ENCODE assay signal across 21 cellular contexts in the genomic region with DNA sequence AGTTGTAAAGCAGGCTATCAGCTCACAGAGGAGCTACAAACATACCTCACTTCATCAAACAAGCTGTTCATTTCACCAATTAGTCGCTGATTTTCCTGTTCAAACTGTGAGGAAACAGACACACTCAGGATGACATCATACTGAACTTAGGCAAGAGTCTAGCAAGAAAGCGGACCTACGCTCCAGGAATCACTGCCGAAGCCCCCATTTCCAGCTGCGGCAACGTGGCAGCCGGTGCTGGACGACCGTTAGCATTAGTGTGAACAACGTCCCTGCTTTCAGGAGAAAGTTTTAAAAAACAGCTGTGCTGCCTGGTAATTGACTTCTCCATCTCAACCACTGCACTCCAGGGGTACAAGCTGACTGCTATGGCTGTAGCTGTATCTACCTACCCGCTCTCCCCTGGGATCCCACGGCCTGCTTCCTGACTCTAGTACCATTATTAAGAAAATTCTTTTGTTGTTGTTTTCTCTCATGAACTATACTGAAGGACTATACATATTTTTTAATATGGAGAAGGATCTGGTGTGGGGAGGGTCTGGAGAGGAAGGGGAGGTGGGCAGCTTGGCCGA. TPM values are rescaled to one million over a fixed set of nuclear protein-coding genes. Genes with fewer than 3 reads are reported as not detected.
DNase-seq lines count a peak whose midpoint lies in the region; ATAC-seq, FAIRE-seq and TF ChIP-seq lines count a peak whose summit lies in the region.
"Had no signal": no experiment of that assay in that cellular context is flagged by ENCODE, and none has a peak within 500 bp of the region (broad histone marks: within the 10 kb centered on the region; RNA-seq: fewer than 3 reads in every experiment).

No MANE protein-coding gene starts in this region.

- no peak overlapping the region for H4K5ac ChIP-seq in H9 (ENCODE audit: insufficient read length, low read depth, low read length)
- H4K5ac ChIP-seq in H1 (ENCODE audit: insufficient read length, low read depth, low read length): no peak overlapping the region

- H3K56ac ChIP-seq in H9 (ENCODE audit: insufficient read length, low read depth, low read length) (no peak overlapping the region), H1 (replicated peaks; ENCODE audit: insufficient read length, low read depth, low read length) (no peak overlapping the region)

- ATAC-seq in T-helper 17 cell: no peak
- ATAC-seq: SK-N-SH treated with all-trans-retinoic acid at 6 μM for 48 hours had no signal

- TF ChIP-seq CTCF in H9 (conservative IDR thresholded peaks at IDR 0.05): no peak
- TF ChIP-seq CTCF in H1 (IDR thresholded peaks at IDR 0.05; ENCODE audit: control extremely low read depth in 1 of 3, insufficient read depth in 1 of 3, low read depth in 1 of 3, low read length in 3 of 3): no peak

- H2AFZ ChIP-seq in H9 (ENCODE audit: low read length) (no peak overlapping the region), H1 (ENCODE audit: low read length) (no peak overlapping the region), trophoblast cell (ENCODE audit: insufficient read depth, low read length, poor library complexity) (no peak overlapping the region)

- H4K91ac ChIP-seq in H9 (ENCODE audit: insufficient read length, low read depth, low read length) (no peak overlapping the region), H1 (replicated peaks; ENCODE audit: insufficient read length, low read length) (peak overlapping the region; percentile 44), trophoblast cell (ENCODE audit: low read depth, low read length) (no peak overlapping the region)

- no peak overlapping the region for H3K9ac ChIP-seq in H9 (ENCODE audit: extremely low read depth, insufficient read length, low read length)
- H3K9ac ChIP-seq in H1 (replicated peaks in 1 of 4; ENCODE audit: extremely low read depth in 1 of 4, low read depth in 3 of 4, low read length in 3 of 4): no peak overlapping the region; a peak in 1 of 7 replicates
- no peak overlapping the region for H3K9ac ChIP-seq in trophoblast cell (ENCODE audit: low read length)

- H3K9me3 ChIP-seq in H9 (ENCODE audit: control insufficient read depth, low read depth, low read length): no peaks in the 10 kb centered on the region
- no peaks in the 10 kb centered on the region for H3K9me3 ChIP-seq in T-helper 17 cell (ENCODE audit: control insufficient read depth, low read length, poor library complexity, severe bottlenecking)
- no peaks in the 10 kb centered on the region for H3K9me3 ChIP-seq in H1 (ENCODE audit: insufficient read depth in 2 of 2, low read depth in 1 of 2, low read length in 1 of 2)
- no peaks in the 10 kb centered on the region for H3K9me3 ChIP-seq in trophoblast cell (ENCODE audit: insufficient read depth, low read depth, low read length)
- H3K9me3 ChIP-seq: HAP-1 had no signal

- H3K14ac ChIP-seq in H9 (ENCODE audit: insufficient read depth, low read length) (peak overlapping the region; percentile 28; the same call in 1 of the 2 replicates), H1 (ENCODE audit: insufficient read length) (no peak overlapping the region), trophoblast cell (ENCODE audit: low read length) (no peak overlapping the region)

- H3K4ac ChIP-seq in H9 (ENCODE audit: low read depth, low read length): no peak overlapping the region
- no peak overlapping the region for H3K4ac ChIP-seq in H1 (replicated peaks; ENCODE audit: insufficient read length, low read depth, low read length)
- H3K4ac ChIP-seq in trophoblast cell (ENCODE audit: low read depth, low read length): no peak overlapping the region

- H2BK120ac ChIP-seq in H9 (ENCODE audit: low read depth, low read length, poor library complexity, severe bottlenecking) (no peak overlapping the region), H1 (replicated peaks; ENCODE audit: low read depth, low read length) (no peak overlapping the region), trophoblast cell (ENCODE audit: insufficient read depth, low read length, poor library complexity) (no peak overlapping the region)

- no peaks in the 10 kb centered on the region for H3K9me3 Mint-ChIP-seq in H9
- no peaks in the 10 kb centered on the region for H3K9me3 Mint-ChIP-seq in activated CD4-positive, alpha-beta T cell treated with anti-CD3 and anti-CD28 coated beads, Interleukin-2, amount 10 ng/mL, durations not matched to agents 24 days and 14 days
- H3K9me3 Mint-ChIP-seq: CD14-positive monocyte had no signal

- CTCF ChIA-PET in H1 (lab: Charles Lee; ENCODE audit: partially characterized antibody): interaction anchor here (0.8 to 3.8 kb wide), 11 partner anchors 7 to 165 kb away, joined by 3 to 28 read pairs (median 3); partner anchors contain the start of gene NSG1

- H3K4me1 Mint-ChIP-seq in H9: peaks cover 52 to 54% of the 10 kb centered on the region in 2 experiments
- H3K4me1 Mint-ChIP-seq in T-helper 17 cell: peaks cover 4% of the 10 kb centered on the region
- H3K4me1 Mint-ChIP-seq in activated CD4-positive, alpha-beta T cell treated with anti-CD3 and anti-CD28 coated beads, Interleukin-2, amount 10 ng/mL, durations not matched to agents 24 days and 14 days: no peaks in the 10 kb centered on the region
- H3K4me1 Mint-ChIP-seq: CD14-positive monocyte had no signal

- H3K4me1 ChIP-seq in H9 (ENCODE audit: insufficient read depth, low read length): peaks cover 35% of the 10 kb centered on the region
- peaks cover 21 to 50% (median 36%) of the 10 kb centered on the region in 4 experiments for H3K4me1 ChIP-seq in H1 (replicated peaks in 1 of 4; ENCODE audit: control insufficient read depth in 3 of 4, insufficient read depth in 4 of 4, low read length in 3 of 4)
- peaks cover 2 to 5% of the 10 kb centered on the region in 2 experiments for H3K4me1 ChIP-seq in trophoblast cell (ENCODE audit: control insufficient read depth in 1 of 2, insufficient read depth in 2 of 2, low read length in 2 of 2)

- H2BK12ac ChIP-seq in H9 (ENCODE audit: insufficient read length, low read depth, low read length) (no peak overlapping the region), H1 (ENCODE audit: low read depth, low read length) (peak overlapping the region; percentile 85; the same call in 1 of the 2 replicates), trophoblast cell (ENCODE audit: low read length) (no peak overlapping the region)

- TF ChIP-seq POLR2A in H1 (IDR thresholded peaks at IDR 0.05; ENCODE audit: control extremely low read depth in 1 of 2, low read depth in 2 of 2, low read length in 2 of 2): no peak

- WGBS in H9 (ENCODE audit: extremely low coverage, insufficient read length, low lambda C conversion rate): no CpG with 5 or more reads among the region's 13 CpGs
- 85% methylated on average over 13 of the region's 13 CpGs; no CpG with 5 or more reads in 1 of the 2 experiments for WGBS in H1 (ENCODE audit: extremely low coverage in 1 of 2, insufficient coverage in 1 of 2, insufficient read length in 1 of 2, insufficient replicate concordance in 2 of 2, low coverage in 1 of 2, low lambda C conversion rate in 2 of 2, missing lambda C conversion rate in 1 of 2), 2 experiments
- no CpG with 5 or more reads among the region's 13 CpGs for WGBS in trophoblast cell (ENCODE audit: extremely low coverage, insufficient coverage, insufficient read length)

- no peak overlapping the region for H2AK5ac ChIP-seq in H9 (ENCODE audit: insufficient read length, low read length)
- 0 out of 2 replicates have a peak overlapping the region, but pooled peaks have one; percentile 26 for H2AK5ac ChIP-seq in H1 (ENCODE audit: low read depth, low read length)
- H2AK5ac ChIP-seq in trophoblast cell (ENCODE audit: low read length): no peak overlapping the region

- H4K8ac ChIP-seq in H9 (replicated peaks; ENCODE audit: insufficient read length, low read depth, low read length) (no peak overlapping the region), H1 (ENCODE audit: extremely low read depth, insufficient read depth, low read length) (no peak overlapping the region), trophoblast cell (ENCODE audit: low read depth, low read length) (peak overlapping the region; percentile 42)

- H2BK20ac ChIP-seq in H9 (ENCODE audit: low read depth, low read length, poor library complexity, severe bottlenecking): no peak overlapping the region
- no peak overlapping the region for H2BK20ac ChIP-seq in H1 (ENCODE audit: low read length)

- H3K27me3 Mint-ChIP-seq in H9 (ENCODE audit: low read depth): peaks cover 8% of the 10 kb centered on the region; the same call in 1 of the 2 replicates
- H3K27me3 Mint-ChIP-seq in T-helper 17 cell: no peaks in the 10 kb centered on the region
- H3K27me3 Mint-ChIP-seq in activated CD4-positive, alpha-beta T cell treated with anti-CD3 and anti-CD28 coated beads, Interleukin-2, amount 10 ng/mL, durations not matched to agents 24 days and 14 days: no peaks in the 10 kb centered on the region

- H3K18ac ChIP-seq in H9 (ENCODE audit: insufficient read length, low read depth, low read length): no peak overlapping the region
- no peak overlapping the region for H3K18ac ChIP-seq in H1 (ENCODE audit: extremely low read depth, low read length)
- no peak overlapping the region for H3K18ac ChIP-seq in trophoblast cell (ENCODE audit: low read length)

- no peaks in the 10 kb centered on the region for H3K27me3 ChIP-seq in H9 (ENCODE audit: insufficient read depth, low read length)
- no peaks in the 10 kb centered on the region; a peak in 1 of 7 replicates for H3K27me3 ChIP-seq in H1 (replicated peaks in 1 of 4; ENCODE audit: control insufficient read depth in 3 of 4, extremely low read depth in 1 of 4, insufficient read depth in 3 of 4, low read length in 3 of 4)
- H3K27me3 ChIP-seq in trophoblast cell (ENCODE audit: insufficient read depth, low read length): no peaks in the 10 kb centered on the region

- H3K4me3 ChIP-seq in H1 (ENCODE audit: extremely low read depth in 1 of 4, insufficient read depth in 2 of 4, low read depth in 3 of 4, low read length in 4 of 4): no peak overlapping the region
- no peak overlapping the region for H3K4me3 ChIP-seq in trophoblast cell (ENCODE audit: low read depth, low read length)
- H3K4me3 ChIP-seq: HAP-1 had no signal

- POLR2A ChIA-PET in H1 (lab: Charles Lee; ENCODE audit: partially characterized antibody): interaction anchor here (1.0 to 4.2 kb wide), 2 partner anchors 9 to 337 kb away, joined by 3 to 17 read pairs; no protein-coding TSS in a partner anchor

- H3K36me3 ChIP-seq in H1 (ENCODE audit: control insufficient read depth in 2 of 4, insufficient read depth in 4 of 4, low read length in 3 of 4) (peaks cover 0 to 6% (median 3%) of the 10 kb centered on the region in 4 experiments; a peak in 4 of 8 replicates), trophoblast cell (ENCODE audit: control insufficient read depth in 1 of 2, insufficient read depth in 2 of 2, low read length in 2 of 2) (peaks cover 38 to 51% of the 10 kb centered on the region in 2 experiments)

- no peaks in the 10 kb centered on the region for H3K79me2 ChIP-seq in H9 (ENCODE audit: insufficient read depth, low read length)
- no peaks in the 10 kb centered on the region for H3K79me2 ChIP-seq in H1 (ENCODE audit: control insufficient read depth in 1 of 2, insufficient read depth in 2 of 2, low read length in 2 of 2)
- no peaks in the 10 kb centered on the region for H3K79me2 ChIP-seq in trophoblast cell (ENCODE audit: control insufficient read depth, insufficient read depth, low read length, poor library complexity)

- H2BK5ac ChIP-seq in H9 (ENCODE audit: insufficient read length, low read length): no peak overlapping the region
- peak overlapping the region; percentile 68; the same call in 1 of the 2 replicates for H2BK5ac ChIP-seq in H1 (ENCODE audit: low read depth, low read length)
- H2BK5ac ChIP-seq in trophoblast cell (ENCODE audit: low read depth, low read length, poor library complexity): no peak overlapping the region

- TF ChIP-seq RAD21 in H1 (IDR thresholded peaks at IDR 0.05 in 1 of 2, conservative IDR thresholded peaks at IDR 0.05 in 1 of 2; ENCODE audit: low read depth in 2 of 2, low read length in 2 of 2): no peak

- intact Hi-C loops in activated CD4-positive, alpha-beta T cell treated with anti-CD3 and anti-CD28 coated beads, Interleukin-2, amount 10 ng/mL, durations not matched to agents 24 days and 14 days (cut with micrococcal nuclease): no loop called here

- H3T11ph ChIP-seq in H9 (ENCODE audit: low read length): no peak overlapping the region

- H3K27ac Mint-ChIP-seq in H9: peak overlapping the region in 1 of 3 experiments; percentile 20; a peak in 1 of 7 replicates
- peak overlapping the region; percentile 56 for H3K27ac Mint-ChIP-seq in T-helper 17 cell
- H3K27ac Mint-ChIP-seq in activated CD4-positive, alpha-beta T cell treated with anti-CD3 and anti-CD28 coated beads, Interleukin-2, amount 10 ng/mL, durations not matched to agents 24 days and 14 days: no peak overlapping the region

- no peak overlapping the region; a peak in 1 of 5 replicates for H3K4me3 Mint-ChIP-seq in H9
- no peak overlapping the region for H3K4me3 Mint-ChIP-seq in T-helper 17 cell
- H3K4me3 Mint-ChIP-seq in activated CD4-positive, alpha-beta T cell treated with anti-CD3 and anti-CD28 coated beads, Interleukin-2, amount 10 ng/mL, durations not matched to agents 24 days and 14 days: no peak overlapping the region
- H3K4me3 Mint-ChIP-seq: CD14-positive monocyte had no signal

- DNase-seq in H9 (no peak), T-helper 17 cell (no peak), H1 (ENCODE audit: low read depth in 1 of 2, low spot score in 2 of 2) (no peak), trophoblast cell (no peak), C1 segment of cervical spinal cord (lab: John Stamatoyannopoulos, UW) (no peak), T-helper 1 cell (no peak), NCI-H1105 (lab: John Stamatoyannopoulos, UW) (no peak)
- DNase-seq in activated CD4-positive, alpha-beta T cell treated with anti-CD3 and anti-CD28 coated beads, Interleukin-2, amount 10 ng/mL, durations not matched to agents 24 days and 14 days: no peak
- DNase-seq: ACHN, AML-193, DMS79 treated with DMSO at 0.1 percent for 48 hours, NCI-H1105 treated with DMSO at 0.1 percent for 48 hours, NCI-H1694, NCI-H510A treated with DMSO at 0.1 percent for 48 hours, NCI-H774, OCI-M1, SHP77 treated with DMSO at 0.1 percent for 48 hours had no signal

- TF ChIP-seq EP300 in H1 (IDR thresholded peaks at IDR 0.05; ENCODE audit: borderline replicate concordance in 1 of 2, low read depth in 2 of 2, low read length in 2 of 2): no peak

- H2BK15ac ChIP-seq in H9 (ENCODE audit: low read depth, low read length) (no peak overlapping the region), H1 (ENCODE audit: low read length) (peak overlapping the region; percentile 83)

- H4K12ac ChIP-seq in trophoblast cell (ENCODE audit: low read depth, low read length): no peak overlapping the region

- H4K20me1 ChIP-seq in H9 (ENCODE audit: control insufficient read depth, insufficient read depth, insufficient read length): no peaks in the 10 kb centered on the region
- no peaks in the 10 kb centered on the region for H4K20me1 ChIP-seq in H1 (replicated peaks in 1 of 2; ENCODE audit: control insufficient read depth in 1 of 2, insufficient read depth in 2 of 2, low read length in 2 of 2)

- no peaks in the 10 kb centered on the region for H3K79me1 ChIP-seq in H9 (ENCODE audit: insufficient read depth, low read depth, low read length, poor library complexity, severe bottlenecking)
- H3K79me1 ChIP-seq in H1 (ENCODE audit: low read depth, low read length): no peaks in the 10 kb centered on the region
- no peaks in the 10 kb centered on the region for H3K79me1 ChIP-seq in trophoblast cell (ENCODE audit: low read length)

- no peak overlapping the region for H3K4me2 ChIP-seq in H9 (ENCODE audit: insufficient read depth, insufficient read length, low read length)
- no peak overlapping the region for H3K4me2 ChIP-seq in H1 (ENCODE audit: insufficient read depth in 1 of 2, low read depth in 2 of 2, low read length in 2 of 2)
- H3K4me2 ChIP-seq in trophoblast cell (ENCODE audit: low read length): no peak overlapping the region

- FAIRE-seq in H1 (lab: Jason Lieb, UNC): no peak

- H3K27ac ChIP-seq in H9 (ENCODE audit: insufficient read length, low read depth, low read length) (no peak overlapping the region), H1 (ENCODE audit: low read depth, low read length) (no peak overlapping the region), trophoblast cell (ENCODE audit: low read depth, low read length) (no peak overlapping the region)

- H3K36me3 Mint-ChIP-seq in H9 (ENCODE audit: insufficient read depth in 1 of 3, low read depth in 3 of 3) (peaks cover 6 to 26% (median 16%) of the 10 kb centered on the region in 3 experiments), T-helper 17 cell (ENCODE audit: low read depth) (peaks cover 4% of the 10 kb centered on the region)
- H3K36me3 Mint-ChIP-seq in activated CD4-positive, alpha-beta T cell treated with anti-CD3 and anti-CD28 coated beads, Interleukin-2, amount 10 ng/mL, durations not matched to agents 24 days and 14 days (ENCODE audit: low read depth): peaks cover 14% of the 10 kb centered on the region

- H3K23ac ChIP-seq in H9 (ENCODE audit: insufficient read length, low read depth, low read length): no peak overlapping the region
- no peak overlapping the region for H3K23ac ChIP-seq in H1 (ENCODE audit: insufficient read length)
- H3K23ac ChIP-seq in trophoblast cell (ENCODE audit: low read length): no peak overlapping the region

- H3K23me2 ChIP-seq in H9 (ENCODE audit: insufficient read length, low read depth, low read length, poor library complexity, severe bottlenecking) (no peaks in the 10 kb centered on the region), H1 (ENCODE audit: low read depth, low read length) (no peaks in the 10 kb centered on the region)

RNA-seq across cellular contexts. Expression of gene NSG1, which starts 38.3 kb away (rescaled TPM):
- total RNA-seq in H9 (2021) (7.9 and 9.3 TPM in 2 replicates), T-helper 17 cell (10 to 100 TPM; 13.1 to 50.9 TPM)
- total RNA-seq in H1 (2021; fragmentation: NEBNext Ultra II Directional; extraction: Animal tissue kit (Norgen Biotek cat#: 25700)): 56.6 and 61.4 TPM in 2 replicates
- polyA plus RNA-seq in H1 (2011; rRNA removed): 35.7 and 60.0 TPM in 2 replicates
- 34.1 TPM for polyA plus RNA-seq in H1 (2011; cell fraction: cytosol; rRNA removed)
- 44.9 TPM for polyA plus RNA-seq in H1 (2011; cell fraction: nucleus; rRNA removed)
- 52.4 to 65.6 TPM (median 59.1 TPM) in 4 replicates for polyA plus RNA-seq in H1 (2012, experiment 1 of 2)
- polyA plus RNA-seq in H1 (2012, experiment 2 of 2): 30.2 TPM
- 44.8 TPM for polyA plus RNA-seq in H1 (2013, experiment 1 of 2)
- 56.6 TPM for polyA plus RNA-seq in H1 (2013, experiment 2 of 2)
- 30.0 and 42.4 TPM in 2 replicates for polyA minus RNA-seq in H1 (2011; rRNA and poly(A)+ RNA removed)
- 14.4 TPM for polyA minus RNA-seq in H1 (2011; cell fraction: cytosol; rRNA and poly(A)+ RNA removed)
- polyA minus RNA-seq in H1 (2011; cell fraction: nucleus; rRNA and poly(A)+ RNA removed): 11.0 TPM
- polyA plus RNA-seq in trophoblast cell (2013): 54.6 and 54.7 TPM in 2 replicates
- total RNA-seq in activated CD4-positive, alpha-beta T cell treated with anti-CD3 and anti-CD28 coated beads, Interleukin-2, amount 10 ng/mL, durations not matched to agents 24 days and 14 days: 0.09 and 0.44 TPM in 2 replicates
- total RNA-seq: RPMI7951 had no signal
